Comparison of ENCODE assay signal across 1 cellular context in the genomic region with DNA sequence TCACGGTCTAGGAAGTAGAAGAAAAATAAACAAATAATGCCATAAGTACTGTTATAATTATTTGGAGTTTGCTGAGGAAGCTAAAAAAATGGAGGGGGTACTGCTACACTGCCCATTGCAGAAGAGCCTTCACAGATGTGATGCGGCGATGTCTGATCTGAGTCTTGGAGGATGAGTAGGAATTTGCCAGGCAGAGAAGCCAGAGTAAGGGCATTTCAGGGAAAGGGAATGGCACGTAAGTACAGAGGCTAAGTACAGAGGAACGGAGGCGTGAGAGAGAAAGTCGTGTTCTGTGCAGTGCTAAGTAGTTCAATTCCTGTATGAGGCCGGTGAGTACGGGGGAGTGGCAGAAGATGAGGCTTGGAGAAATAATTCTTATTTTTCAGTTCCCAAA.
TF ChIP-seq lines count a peak whose summit lies in the region.

No MANE protein-coding gene starts in this region.

TF ChIP-seq in HepG2, 621 proteins besides CTCF, POLR2A, EP300 and RAD21 (continued from another document):
- TF ChIP-seq, protein P1, sequence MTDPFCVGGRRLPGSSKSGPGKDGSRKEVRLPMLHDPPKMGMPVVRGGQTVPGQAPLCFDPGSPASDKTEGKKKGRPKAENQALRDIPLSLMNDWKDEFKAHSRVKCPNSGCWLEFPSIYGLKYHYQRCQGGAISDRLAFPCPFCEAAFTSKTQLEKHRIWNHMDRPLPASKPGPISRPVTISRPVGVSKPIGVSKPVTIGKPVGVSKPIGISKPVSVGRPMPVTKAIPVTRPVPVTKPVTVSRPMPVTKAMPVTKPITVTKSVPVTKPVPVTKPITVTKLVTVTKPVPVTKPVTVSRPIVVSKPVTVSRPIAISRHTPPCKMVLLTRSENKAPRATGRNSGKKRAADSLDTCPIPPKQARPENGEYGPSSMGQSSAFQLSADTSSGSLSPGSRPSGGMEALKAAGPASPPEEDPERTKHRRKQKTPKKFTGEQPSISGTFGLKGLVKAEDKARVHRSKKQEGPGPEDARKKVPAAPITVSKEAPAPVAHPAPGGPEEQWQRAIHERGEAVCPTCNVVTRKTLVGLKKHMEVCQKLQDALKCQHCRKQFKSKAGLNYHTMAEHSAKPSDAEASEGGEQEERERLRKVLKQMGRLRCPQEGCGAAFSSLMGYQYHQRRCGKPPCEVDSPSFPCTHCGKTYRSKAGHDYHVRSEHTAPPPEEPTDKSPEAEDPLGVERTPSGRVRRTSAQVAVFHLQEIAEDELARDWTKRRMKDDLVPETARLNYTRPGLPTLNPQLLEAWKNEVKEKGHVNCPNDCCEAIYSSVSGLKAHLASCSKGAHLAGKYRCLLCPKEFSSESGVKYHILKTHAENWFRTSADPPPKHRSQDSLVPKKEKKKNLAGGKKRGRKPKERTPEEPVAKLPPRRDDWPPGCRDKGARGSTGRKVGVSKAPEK (CRISPR knock-in tag; IDR thresholded peaks at IDR 0.05; ENCODE audit: borderline replicate concordance), result peak; percentile 84; the same call in 1 of the 2 replicates
- TF ChIP-seq IKZF4 (CRISPR knock-in tag; IDR thresholded peaks at IDR 0.05; ENCODE audit: borderline replicate concordance, low read depth, not compliant biosample characterization), result no peak
- TF ChIP-seq, protein P2, sequence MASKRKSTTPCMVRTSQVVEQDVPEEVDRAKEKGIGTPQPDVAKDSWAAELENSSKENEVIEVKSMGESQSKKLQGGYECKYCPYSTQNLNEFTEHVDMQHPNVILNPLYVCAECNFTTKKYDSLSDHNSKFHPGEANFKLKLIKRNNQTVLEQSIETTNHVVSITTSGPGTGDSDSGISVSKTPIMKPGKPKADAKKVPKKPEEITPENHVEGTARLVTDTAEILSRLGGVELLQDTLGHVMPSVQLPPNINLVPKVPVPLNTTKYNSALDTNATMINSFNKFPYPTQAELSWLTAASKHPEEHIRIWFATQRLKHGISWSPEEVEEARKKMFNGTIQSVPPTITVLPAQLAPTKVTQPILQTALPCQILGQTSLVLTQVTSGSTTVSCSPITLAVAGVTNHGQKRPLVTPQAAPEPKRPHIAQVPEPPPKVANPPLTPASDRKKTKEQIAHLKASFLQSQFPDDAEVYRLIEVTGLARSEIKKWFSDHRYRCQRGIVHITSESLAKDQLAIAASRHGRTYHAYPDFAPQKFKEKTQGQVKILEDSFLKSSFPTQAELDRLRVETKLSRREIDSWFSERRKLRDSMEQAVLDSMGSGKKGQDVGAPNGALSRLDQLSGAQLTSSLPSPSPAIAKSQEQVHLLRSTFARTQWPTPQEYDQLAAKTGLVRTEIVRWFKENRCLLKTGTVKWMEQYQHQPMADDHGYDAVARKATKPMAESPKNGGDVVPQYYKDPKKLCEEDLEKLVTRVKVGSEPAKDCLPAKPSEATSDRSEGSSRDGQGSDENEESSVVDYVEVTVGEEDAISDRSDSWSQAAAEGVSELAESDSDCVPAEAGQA (IDR thresholded peaks at IDR 0.05; ENCODE audit: low read depth), result no peak
- TF ChIP-seq, protein P2 (CRISPR knock-in tag; IDR thresholded peaks at IDR 0.05; ENCODE audit: borderline replicate concordance), result no peak
TF ChIP-seq in HepG2: peak in this region for 19.
